In genomic region chr20:33767100-33767499, GRCh38 we compare ENCODE assay signal across 25 cellular contexts. TPM values are rescaled to one million over a fixed set of nuclear protein-coding genes. Genes with fewer than 3 reads are reported as not detected.
A peak's percentile ranks its signal among the peaks of the same experiment; 100 is the strongest.
DNase-seq lines count a peak whose midpoint lies in the region; ATAC-seq, FAIRE-seq and TF ChIP-seq lines count a peak whose summit lies in the region.
"Had no signal": no experiment of that assay in that cellular context is flagged by ENCODE, and none has a peak within 500 bp of the region (broad histone marks: within the 10 kb centered on the region; RNA-seq: fewer than 3 reads in every experiment).

No MANE protein-coding gene starts in this region.

- FAIRE-seq in K562 (lab: Jason Lieb, UNC): peak; percentile 6
- FAIRE-seq: A204.1, GM12878, GM12892, GM18507 had no signal

- TF ChIP-seq POLR2A in K562 (conservative IDR thresholded peaks at IDR 0.05): no peak

- no peak for TF ChIP-seq EP300 in K562 (IDR thresholded peaks at IDR 0.05; ENCODE audit: low read length)

- no peaks in the 10 kb centered on the region for H4K20me1 ChIP-seq in K562 (replicated peaks; ENCODE audit: control insufficient read depth, insufficient read depth, low read length)
- H4K20me1 ChIP-seq: BLaER1 had no signal

- intact Hi-C loops in K562 (cut with micrococcal nuclease) (no loop called here), mucosa of descending colon (cut with DNase I, micrococcal nuclease) (no loop called here)

- H3K4me1 ChIP-seq in K562 (replicated peaks in 1 of 2; ENCODE audit: control insufficient read depth in 2 of 2, insufficient read depth in 2 of 2, low read length in 2 of 2) (peaks cover 8 to 10% of the 10 kb centered on the region in 2 experiments; a peak in 4 of 5 replicates), mucosa of descending colon (ENCODE audit: low read depth) (no peaks in the 10 kb centered on the region), HAP-1 (no peaks in the 10 kb centered on the region)
- H3K4me1 ChIP-seq: BLaER1 had no signal

- ATAC-seq in K562 (no peak), mucosa of descending colon (peak; percentile 51), GM19463 (IDR thresholded peaks at IDR 0.05; ENCODE audit: unreplicated experiment) (no peak)
- ATAC-seq: GM12878 had no signal

- no peak overlapping the region for H3K4me3 ChIP-seq in K562
- no peak overlapping the region for H3K4me3 ChIP-seq in mucosa of descending colon
- no peak overlapping the region for H3K4me3 ChIP-seq in HAP-1
- H3K4me3 ChIP-seq: BLaER1, GM12878 had no signal

- no TSS peak for BruUV-seq in K562 (replicated peaks; lab: Mats Ljungman, UMichigan)

- WGBS in K562 (ENCODE audit: insufficient coverage, low coverage, missing lambda C conversion rate): 54% methylated on average over 5 of the region's 8 CpGs

- H3K36me3 ChIP-seq in K562 (ENCODE audit: control insufficient read depth, insufficient read depth, low read length): no peaks in the 10 kb centered on the region
- H3K36me3 ChIP-seq in mucosa of descending colon (ENCODE audit: low read depth): no peaks in the 10 kb centered on the region
- no peaks in the 10 kb centered on the region; the same call in 1 of the 2 replicates for H3K36me3 ChIP-seq in HAP-1 (replicated peaks)
- H3K36me3 ChIP-seq: BE2C had no signal

- H3K27me3 ChIP-seq in K562 (ENCODE audit: control insufficient read depth in 2 of 2, insufficient read depth in 2 of 2, low read length in 2 of 2) (no peaks in the 10 kb centered on the region), HAP-1 (ENCODE audit: low read depth) (no peaks in the 10 kb centered on the region)
- H3K27me3 ChIP-seq: BE2C, BLaER1 had no signal

- H2AFZ ChIP-seq in K562 (ENCODE audit: low read depth, low read length): no peak overlapping the region

- CTCF ChIA-PET in K562 (lab: Yijun Ruan, JAX; ENCODE audit: low intra/inter-chr PET ratio): no interaction called here

- H3K9me3 ChIP-seq in K562 (replicated peaks; ENCODE audit: control insufficient read depth, insufficient read depth, low read depth, low read length) (no peaks in the 10 kb centered on the region), mucosa of descending colon (no peaks in the 10 kb centered on the region), HAP-1 (no peaks in the 10 kb centered on the region)
- H3K9me3 ChIP-seq: BE2C, BLaER1 had no signal

- DNase-seq in K562 (ENCODE audit: extremely low read depth in 1 of 4, low spot score in 3 of 4): no peak
- no peak for DNase-seq in mucosa of descending colon
- DNase-seq in activated CD4-positive, alpha-beta T cell treated with anti-CD3 and anti-CD28 coated beads, Interleukin-2, amount 50 U/mL, for 4 hours: no peak
- DNase-seq in HAP-1 (ENCODE audit: low spot score in 2 of 2): no peak
- DNase-seq: 8988T; ACHN; BE2C; C1 segment of cervical spinal cord; CD4-positive, alpha-beta memory T cell; CD4-positive, CD25-positive, alpha-beta regulatory T cell; CD8-positive, alpha-beta memory T cell; COR-L47; DMS 273 treated with DMSO at 0.1 percent for 48 hours; DMS153; DMS53; DMS79; DND-41; EL; GDM1 had no signal

- no peak overlapping the region for H3K27ac ChIP-seq in K562 (ENCODE audit: extremely low read depth, low read depth, low read length)
- H3K27ac ChIP-seq: BLaER1 had no signal

- peak overlapping the region in 1 of 2 experiments; percentile 73; a peak in 1 of 4 replicates for H3K9ac ChIP-seq in K562 (ENCODE audit: insufficient read depth in 1 of 2, low read depth in 2 of 2, low read length in 2 of 2)
- H3K9ac ChIP-seq: BLaER1 had no signal

- H3K4me2 ChIP-seq in K562 (ENCODE audit: insufficient read depth, low read length): no peak overlapping the region
- H3K4me2 ChIP-seq: BLaER1 had no signal

- no peak for TF ChIP-seq CTCF in K562 (IDR thresholded peaks at IDR 0.05 in 2 of 3, conservative IDR thresholded peaks at IDR 0.05 in 1 of 3; ENCODE audit: insufficient read depth in 2 of 3, low read depth in 1 of 3, low read length in 3 of 3)
- TF ChIP-seq CTCF in mucosa of descending colon (IDR thresholded peaks at IDR 0.05): no peak

- H3K9me1 ChIP-seq in K562 (ENCODE audit: control insufficient read depth, insufficient read depth, low read length): no peaks in the 10 kb centered on the region

- in situ Hi-C loops in K562 (cut with MboI) (no loop called here), HAP-1 (cut with MboI; ENCODE audit: low sequenced_read_pairs) (no loop called here)

- no peaks in the 10 kb centered on the region for H3K79me2 ChIP-seq in K562 (ENCODE audit: control insufficient read depth, insufficient read depth, low read length)

- POLR2A ChIA-PET in K562 (lab: Yijun Ruan, JAX): no interaction called here

- no peak for TF ChIP-seq RAD21 in K562 (CRISPR knock-in tag; conservative IDR thresholded peaks at IDR 0.05 in 1 of 2, IDR thresholded peaks at IDR 0.05 in 1 of 2)

RNA-seq across cellular contexts. Expression of gene ZNF341, which starts 35.3 kb away (rescaled TPM):
- 6.0 and 8.6 TPM in 2 replicates for total RNA-seq in K562 (2011; cell fraction: chromatin; rRNA removed; ENCODE audit: low replicate concordance)
- 5.0 and 5.2 TPM in 2 replicates for total RNA-seq in K562 (2011; cell fraction: nucleolus; rRNA removed)
- 5.1 and 6.3 TPM in 2 replicates for total RNA-seq in K562 (2011; cell fraction: nucleoplasm; rRNA removed)
- 1.6 and 2.6 TPM in 2 replicates for total RNA-seq in K562 (2014; rRNA removed)
- total RNA-seq in K562 (2014; rRNA removed; fragmentation: Illumina TruSeq; extraction: Trizol): 0.41 and 0.76 TPM in 2 replicates
- 1.0 TPM in 2 replicates for total RNA-seq in K562 (2015; rRNA removed; fragmentation: Illumina TruSeq; extraction: Trizol)
- 2.6 and 2.8 TPM in 2 replicates for total RNA-seq in K562 (2021)
- 0.89 and 1.8 TPM in 2 replicates for polyA plus RNA-seq in K562 (2011; rRNA removed)
- polyA plus RNA-seq in K562 (2011; cell fraction: cytosol; rRNA removed): 1.2 and 2.3 TPM in 2 replicates
- 2.3 and 5.1 TPM in 2 replicates for polyA plus RNA-seq in K562 (2011; cell fraction: nucleus; rRNA removed)
- polyA plus RNA-seq in K562 (2012): 2.3 and 2.4 TPM in 2 replicates
- polyA plus RNA-seq in K562 (2014; fragmentation: Illumina TruSeq; extraction: Trizol): 2.3 TPM in 2 replicates
- polyA plus RNA-seq in K562 (2014; fragmentation: Nextera tagmentation; extraction: Ambion mirVana): under 1 TPM; 0.08 to 0.10 TPM
- polyA plus RNA-seq in K562 (2014; rRNA removed): 2.0 and 2.2 TPM in 2 replicates
- 0.90 and 1.3 TPM in 2 replicates for polyA minus RNA-seq in K562 (2011; rRNA and poly(A)+ RNA removed)
- polyA minus RNA-seq in K562 (2011; cell fraction: cytosol; rRNA and poly(A)+ RNA removed): 1.6 and 1.9 TPM in 2 replicates
- polyA minus RNA-seq in K562 (2011; cell fraction: nucleus; rRNA and poly(A)+ RNA removed): 1.1 and 1.6 TPM in 2 replicates
- total RNA-seq in mucosa of descending colon: 1 to 10 TPM; 5.0 to 5.6 (median 5.1) TPM

RNA-seq across cellular contexts. Expression of gene CHMP4B, which starts 44.0 kb away (rescaled TPM):
- total RNA-seq in K562 (2011; cell fraction: chromatin; rRNA removed; ENCODE audit: low replicate concordance): 6.2 and 7.5 TPM in 2 replicates
- 5.7 TPM in 2 replicates for total RNA-seq in K562 (2011; cell fraction: nucleolus; rRNA removed)
- 7.3 and 9.1 TPM in 2 replicates for total RNA-seq in K562 (2011; cell fraction: nucleoplasm; rRNA removed)
- total RNA-seq in K562 (2014; rRNA removed): 35.4 and 39.2 TPM in 2 replicates
- 18.6 and 18.8 TPM in 2 replicates for total RNA-seq in K562 (2014; rRNA removed; fragmentation: Illumina TruSeq; extraction: Trizol)
- total RNA-seq in K562 (2015; rRNA removed; fragmentation: Illumina TruSeq; extraction: Trizol): 30.4 and 30.8 TPM in 2 replicates
- total RNA-seq in K562 (2021): 43.9 and 45.1 TPM in 2 replicates
- 25.2 and 31.8 TPM in 2 replicates for polyA plus RNA-seq in K562 (2011; rRNA removed)
- polyA plus RNA-seq in K562 (2011; cell fraction: cytosol; rRNA removed): 21.4 and 26.5 TPM in 2 replicates
- polyA plus RNA-seq in K562 (2011; cell fraction: nucleus; rRNA removed): 8.8 and 10.6 TPM in 2 replicates
- 58.9 and 64.6 TPM in 2 replicates for polyA plus RNA-seq in K562 (2012)
- polyA plus RNA-seq in K562 (2014; fragmentation: Illumina TruSeq; extraction: Trizol): 55.9 and 61.8 TPM in 2 replicates
- polyA plus RNA-seq in K562 (2014; fragmentation: Nextera tagmentation; extraction: Ambion mirVana): 1 to 10 TPM; 1.8 to 2.5 TPM
- 51.9 and 64.7 TPM in 2 replicates for polyA plus RNA-seq in K562 (2014; rRNA removed)
- polyA minus RNA-seq in K562 (2011; rRNA and poly(A)+ RNA removed): 10.0 and 11.8 TPM in 2 replicates
- 13.6 and 16.1 TPM in 2 replicates for polyA minus RNA-seq in K562 (2011; cell fraction: cytosol; rRNA and poly(A)+ RNA removed)
- polyA minus RNA-seq in K562 (2011; cell fraction: nucleus; rRNA and poly(A)+ RNA removed): 2.7 and 4.3 TPM in 2 replicates
- 100 to 1,000 TPM; 167 to 230 (median 184) TPM for total RNA-seq in mucosa of descending colon

RNA-seq across cellular contexts. Expression of gene PXMP4, which starts 47.0 kb away (rescaled TPM):
- 5.6 and 15.2 TPM in 2 replicates for total RNA-seq in K562 (2011; cell fraction: chromatin; rRNA removed; ENCODE audit: low replicate concordance)
- 8.7 and 9.8 TPM in 2 replicates for total RNA-seq in K562 (2011; cell fraction: nucleolus; rRNA removed)
- total RNA-seq in K562 (2011; cell fraction: nucleoplasm; rRNA removed): 9.0 and 12.0 TPM in 2 replicates
- 5.6 and 9.1 TPM in 2 replicates for total RNA-seq in K562 (2014; rRNA removed)
- total RNA-seq in K562 (2014; rRNA removed; fragmentation: Illumina TruSeq; extraction: Trizol): 3.6 and 4.8 TPM in 2 replicates
- total RNA-seq in K562 (2015; rRNA removed; fragmentation: Illumina TruSeq; extraction: Trizol): 4.4 and 6.7 TPM in 2 replicates
- total RNA-seq in K562 (2021): 11.4 and 12.6 TPM in 2 replicates
- polyA plus RNA-seq in K562 (2011; rRNA removed): 6.7 and 7.3 TPM in 2 replicates
- polyA plus RNA-seq in K562 (2011; cell fraction: cytosol; rRNA removed): 12.4 and 17.3 TPM in 2 replicates
- 10.1 and 11.6 TPM in 2 replicates for polyA plus RNA-seq in K562 (2011; cell fraction: nucleus; rRNA removed)
- 9.3 and 12.6 TPM in 2 replicates for polyA plus RNA-seq in K562 (2012)
- polyA plus RNA-seq in K562 (2014; fragmentation: Illumina TruSeq; extraction: Trizol): 9.8 and 10.4 TPM in 2 replicates
- 10 to 100 TPM; 24.4 to 29.1 TPM for polyA plus RNA-seq in K562 (2014; fragmentation: Nextera tagmentation; extraction: Ambion mirVana)
- polyA plus RNA-seq in K562 (2014; rRNA removed): 5.7 and 6.8 TPM in 2 replicates
- 4.0 and 5.7 TPM in 2 replicates for polyA minus RNA-seq in K562 (2011; rRNA and poly(A)+ RNA removed)
- 6.6 and 7.5 TPM in 2 replicates for polyA minus RNA-seq in K562 (2011; cell fraction: cytosol; rRNA and poly(A)+ RNA removed)
- 3.0 TPM in 2 replicates for polyA minus RNA-seq in K562 (2011; cell fraction: nucleus; rRNA and poly(A)+ RNA removed)
- 10 to 100 TPM; 14.5 to 18.6 (median 18.2) TPM for total RNA-seq in mucosa of descending colon
